ENCODE assay signal across 23 cellular contexts in genomic region chr12:122117979-122118378, GRCh38. TPM values are rescaled to one million over a fixed set of nuclear protein-coding genes. Genes with fewer than 3 reads are reported as not detected.
DNase-seq lines count a peak whose midpoint lies in the region; ATAC-seq, FAIRE-seq and TF ChIP-seq lines count a peak whose summit lies in the region.
"Had no signal": no experiment of that assay in that cellular context is flagged by ENCODE, and none has a peak within 500 bp of the region (broad histone marks: within the 10 kb centered on the region; RNA-seq: fewer than 3 reads in every experiment).

No MANE protein-coding gene starts in this region.

- H3K36me3 Mint-ChIP-seq in astrocyte (ENCODE audit: low read depth, unreplicated experiment), result peaks cover 3% of the 10 kb centered on the region
- H3K36me3 Mint-ChIP-seq: IgD-negative memory B cell had no signal

- H3K4me3 ChIP-seq in astrocyte (ENCODE audit: insufficient read depth, low read depth, low read length) (no peak overlapping the region), HepG2 (replicated peaks in 1 of 3; ENCODE audit: insufficient read depth in 1 of 3, low read depth in 2 of 3, low read length in 3 of 3) (no peak overlapping the region), sigmoid colon (no peak overlapping the region), upper lobe of right lung (no peak overlapping the region)
- H3K4me3 ChIP-seq: lower lobe of right lung had no signal

- H3K9me3 ChIP-seq in astrocyte (ENCODE audit: insufficient read depth, low read depth, low read length) (no peaks in the 10 kb centered on the region), HepG2 (ENCODE audit: low read length) (no peaks in the 10 kb centered on the region), sigmoid colon (no peaks in the 10 kb centered on the region), upper lobe of right lung (no peaks in the 10 kb centered on the region)
- H3K9me3 ChIP-seq: Caco-2, lower lobe of right lung had no signal

- H3K4me1 Mint-ChIP-seq in astrocyte (ENCODE audit: low read depth, unreplicated experiment), result peaks cover 18% of the 10 kb centered on the region

- no peak for TF ChIP-seq POLR2A in HepG2 (IDR thresholded peaks at IDR 0.05; ENCODE audit: insufficient read depth in 1 of 2, low read depth in 2 of 2, low read length in 2 of 2)
- TF ChIP-seq POLR2A in sigmoid colon (IDR thresholded peaks at IDR 0.05), result no peak
- no peak for TF ChIP-seq POLR2A in erythroblast (IDR thresholded peaks at IDR 0.05; ENCODE audit: low read length)

- H3K27ac Mint-ChIP-seq in astrocyte (ENCODE audit: unreplicated experiment), result peak overlapping the region; percentile 0
- H3K27ac Mint-ChIP-seq: IgD-negative memory B cell; T-helper 2 cell treated with Interferon-gamma antibody and Interleukin-4, amounts not matched to agents 5 μg/mL and 100 μg/mL, for 36 hours had no signal

- TF ChIP-seq EP300 in HepG2 (IDR thresholded peaks at IDR 0.05; ENCODE audit: low read depth in 2 of 2, low read length in 2 of 2) (no peak), HepG2 (CRISPR knock-in tag; IDR thresholded peaks at IDR 0.05; ENCODE audit: borderline replicate concordance) (no peak), sigmoid colon (IDR thresholded peaks at IDR 0.05) (no peak)

- WGBS in HepG2 (ENCODE audit: low lambda C conversion rate), result 83% methylated on average over 8 of the region's 8 CpGs
- 24 to 66% methylated on average over 8 of the region's 8 CpGs for WGBS in sigmoid colon, 2 donors

- CTCF ChIA-PET in HepG2 (lab: Yijun Ruan, JAX; ENCODE audit: low intra/inter-chr PET ratio, low total read pairs), result no interaction called here

- H3K4me3 Mint-ChIP-seq in astrocyte (ENCODE audit: unreplicated experiment), result no peak overlapping the region
- H3K4me3 Mint-ChIP-seq: IgD-negative memory B cell; nephron; T-helper 2 cell treated with Interferon-gamma antibody and Interleukin-4, amounts not matched to agents 5 μg/mL and 100 μg/mL, for 36 hours had no signal

- peak; percentile 2 for DNase-seq in GM10266 (ENCODE audit: extremely low spot score)
- DNase-seq in astrocyte (ENCODE audit: low read depth), result no peak
- DNase-seq in HepG2 (ENCODE audit: low spot score), result no peak
- DNase-seq in sigmoid colon, result peak; percentile 65
- no peak for DNase-seq in erythroblast (lab: John Stamatoyannopoulos, UW)
- DNase-seq in upper lobe of right lung, result no peak
- DNase-seq: activated effector memory CD4-positive, alpha-beta T cell treated with Interleukin-2 at 50 U/mL for 16 hours; Caco-2; cortex of kidney; EL; MV-4-11; NCI-H2029 treated with DMSO at 0.1 percent for 48 hours; NCI-H510A treated with DMSO at 0.1 percent for 48 hours; SIG-M5 had no signal

- POLR2A ChIA-PET in HepG2 (lab: Yijun Ruan, JAX), result no interaction called here

- no peak overlapping the region for H2AFZ ChIP-seq in astrocyte (ENCODE audit: low read depth, low read length)
- H2AFZ ChIP-seq in HepG2 (ENCODE audit: low read length), result no peak overlapping the region

- FAIRE-seq in astrocyte (lab: Jason Lieb, UNC), result no peak
- FAIRE-seq in HepG2 (lab: Jason Lieb, UNC), result no peak
- FAIRE-seq: frontal cortex had no signal

- no TSS peak for BruUV-seq in HepG2 (replicated peaks; lab: Mats Ljungman, UMichigan)

- H3K27me3 Mint-ChIP-seq in astrocyte (ENCODE audit: low read depth, unreplicated experiment), result no peaks in the 10 kb centered on the region
- H3K27me3 Mint-ChIP-seq: IgD-negative memory B cell had no signal

- TF ChIP-seq RAD21 in HepG2 (CRISPR knock-in tag; IDR thresholded peaks at IDR 0.05), result no peak

- in situ Hi-C loops in HepG2 (cut with HindIII; ENCODE audit: extremely low pct_ligation_motif_present, low pct_unique_long_range_greater_than_20kb), result no loop called here

- no peaks in the 10 kb centered on the region for H3K9me3 Mint-ChIP-seq in astrocyte (ENCODE audit: unreplicated experiment)
- H3K9me3 Mint-ChIP-seq: IgD-negative memory B cell; nephron; T-helper 2 cell treated with Interferon-gamma antibody and Interleukin-4, amounts not matched to agents 5 μg/mL and 100 μg/mL, for 36 hours had no signal

- H3K36me3 ChIP-seq in astrocyte (ENCODE audit: insufficient read depth, low read length), result no peaks in the 10 kb centered on the region
- no peaks in the 10 kb centered on the region; a peak in 1 of 5 replicates for H3K36me3 ChIP-seq in HepG2 (replicated peaks in 1 of 2; ENCODE audit: control insufficient read depth in 1 of 2, insufficient read depth in 2 of 2, low read length in 2 of 2)
- peaks cover 0 to 4% (median 0%) of the 10 kb centered on the region in 4 donors for H3K36me3 ChIP-seq in sigmoid colon
- H3K36me3 ChIP-seq in upper lobe of right lung, result peaks cover 9% of the 10 kb centered on the region

- intact Hi-C loops in HepG2 (cut with micrococcal nuclease; ENCODE audit: unreplicated experiment) (no loop called here), sigmoid colon (cut with DNase I) (no loop called here), upper lobe of right lung (cut with DNase I) (no loop called here)

- H3K27me3 ChIP-seq in astrocyte (ENCODE audit: insufficient read depth, low read length) (no peaks in the 10 kb centered on the region), HepG2 (ENCODE audit: control insufficient read depth in 1 of 2, insufficient read depth in 2 of 2, low read length in 2 of 2) (no peaks in the 10 kb centered on the region), sigmoid colon (no peaks in the 10 kb centered on the region), upper lobe of right lung (no peaks in the 10 kb centered on the region)

- H4K20me1 ChIP-seq in astrocyte (ENCODE audit: insufficient read depth, low read length) (peaks cover 33% of the 10 kb centered on the region), HepG2 (ENCODE audit: insufficient read depth, low read length) (no peaks in the 10 kb centered on the region)

- H3K79me2 ChIP-seq in astrocyte (ENCODE audit: insufficient read depth, low read length) (peaks cover 40% of the 10 kb centered on the region), HepG2 (ENCODE audit: insufficient read depth, low read length) (no peaks in the 10 kb centered on the region)

- TF ChIP-seq CTCF in GM10266 (IDR thresholded peaks at IDR 0.05; ENCODE audit: control insufficient read depth, insufficient read depth, low read depth, missing control alignments) (no peak), astrocyte (IDR thresholded peaks at IDR 0.05; ENCODE audit: insufficient read depth, low read depth, low read length) (no peak), HepG2 (CRISPR knock-in tag; IDR thresholded peaks at IDR 0.05) (no peak), sigmoid colon (IDR thresholded peaks at IDR 0.05) (no peak), upper lobe of right lung (IDR thresholded peaks at IDR 0.05) (no peak)

- H3K9ac ChIP-seq in astrocyte (ENCODE audit: low read length), result no peak overlapping the region
- H3K9ac ChIP-seq in HepG2 (ENCODE audit: insufficient read depth, low read depth, low read length), result no peak overlapping the region

- H3K4me2 ChIP-seq in astrocyte (ENCODE audit: low read length) (no peak overlapping the region), HepG2 (ENCODE audit: low read depth, low read length) (no peak overlapping the region)

- peaks cover 5% of the 10 kb centered on the region for H3K4me1 ChIP-seq in astrocyte (ENCODE audit: insufficient read depth, low read length)
- peaks cover 14% of the 10 kb centered on the region for H3K4me1 ChIP-seq in HepG2 (ENCODE audit: insufficient read depth, low read length)
- peaks cover 0 to 81% (median 65%) of the 10 kb centered on the region in 4 donors for H3K4me1 ChIP-seq in sigmoid colon
- H3K4me1 ChIP-seq in upper lobe of right lung, result peaks cover 9% of the 10 kb centered on the region

- H3K27ac ChIP-seq in astrocyte (ENCODE audit: low read depth, low read length) (no peak overlapping the region), HepG2 (ENCODE audit: extremely low read length, insufficient read depth, low read length) (no peak overlapping the region), sigmoid colon (peak overlapping the region in 3 of 4 donors; percentile 53 to 77 (median 74)), upper lobe of right lung (no peak overlapping the region)
- H3K27ac ChIP-seq: lower lobe of right lung had no signal

- ATAC-seq in HepG2 (no peak), HG03159 (IDR thresholded peaks at IDR 0.05; ENCODE audit: unreplicated experiment) (no peak), HG02571 (IDR thresholded peaks at IDR 0.05; ENCODE audit: unreplicated experiment) (no peak), upper lobe of right lung (no peak)
- ATAC-seq: activated CD4-positive, CD25-positive, alpha-beta regulatory T cell treated with anti-CD3 and anti-CD28 coated beads, Interleukin-2, amount 50 U/mL, for 24 hours had no signal

RNA-seq across cellular contexts. Expression of gene MLXIP, which starts 39.4 kb away (rescaled TPM):
- total RNA-seq in astrocyte (62.5 and 73.4 TPM in 2 replicates), HepG2 (2016; rRNA removed; fragmentation: Illumina TruSeq; extraction: Trizol) (4.4 and 5.3 TPM in 2 replicates), sigmoid colon (10 to 100 TPM; 32.9 to 87.5 (median 57.3) TPM), upper lobe of right lung (57.4 TPM)
- 23.5 and 32.3 TPM in 2 replicates for total RNA-seq in HepG2 (2016; cell fraction: cytosol; rRNA removed; fragmentation: Illumina TruSeq; extraction: Trizol; ENCODE audit: low read depth)
- 4.0 and 6.0 TPM in 2 replicates for total RNA-seq in HepG2 (2016; cell fraction: insoluble cytoplasmic fraction; rRNA removed; fragmentation: Illumina TruSeq; extraction: Trizol)
- total RNA-seq in HepG2 (2016; cell fraction: membrane; rRNA removed; fragmentation: Illumina TruSeq; extraction: Trizol), result 9.3 and 10.6 TPM in 2 replicates
- total RNA-seq in HepG2 (2016; cell fraction: nucleus; rRNA removed; fragmentation: Illumina TruSeq; extraction: Trizol), result 7.4 and 8.4 TPM in 2 replicates
- polyA plus RNA-seq in HepG2 (2011; rRNA removed) (6.3 and 6.7 TPM in 2 replicates), sigmoid colon (100 to 1,000 TPM in 1 of 3 donors, 10 to 100 TPM in 2; 15.6 to 141 (median 35.4) TPM)
- 2.2 and 2.4 TPM in 2 replicates for polyA plus RNA-seq in HepG2 (2011; cell fraction: cytosol; rRNA removed)
- polyA plus RNA-seq in HepG2 (2011; cell fraction: nucleus; rRNA removed), result 25.4 and 79.6 TPM in 2 replicates
- 10.8 and 14.9 TPM in 2 replicates for polyA plus RNA-seq in HepG2 (2012)
- 8.7 and 8.8 TPM in 2 replicates for polyA plus RNA-seq in HepG2 (2016; cell fraction: cytosol; fragmentation: Illumina TruSeq; extraction: Trizol; ENCODE audit: low read depth)
- 6.2 and 10.8 TPM in 2 replicates for polyA plus RNA-seq in HepG2 (2016; cell fraction: insoluble cytoplasmic fraction; fragmentation: Illumina TruSeq; extraction: Trizol; ENCODE audit: low read depth)
- polyA plus RNA-seq in HepG2 (2016; cell fraction: membrane; fragmentation: Illumina TruSeq; extraction: Trizol; ENCODE audit: low read depth), result 12.2 and 13.1 TPM in 2 replicates
- 23.5 and 26.5 TPM in 2 replicates for polyA plus RNA-seq in HepG2 (2016; cell fraction: nucleus; fragmentation: Illumina TruSeq; extraction: Trizol; ENCODE audit: insufficient read depth, low read depth)
- 10.1 and 18.6 TPM in 2 replicates for polyA minus RNA-seq in HepG2 (2011; rRNA and poly(A)+ RNA removed; ENCODE audit: low replicate concordance)
- 6.0 and 7.2 TPM in 2 replicates for polyA minus RNA-seq in HepG2 (2011; cell fraction: cytosol; rRNA and poly(A)+ RNA removed)
- 12.4 and 12.6 TPM in 2 replicates for polyA minus RNA-seq in HepG2 (2011; cell fraction: nucleus; rRNA and poly(A)+ RNA removed)

RNA-seq across cellular contexts. Expression of gene IL31, which starts 56.0 kb away (rescaled TPM):
- total RNA-seq in astrocyte (not detected in 2 replicates), HepG2 (2016; rRNA removed; fragmentation: Illumina TruSeq; extraction: Trizol) (not detected in 2 replicates), sigmoid colon (not detected), upper lobe of right lung (not detected)
- total RNA-seq in HepG2 (2016; cell fraction: cytosol; rRNA removed; fragmentation: Illumina TruSeq; extraction: Trizol; ENCODE audit: low read depth), result not detected in 2 replicates
- total RNA-seq in HepG2 (2016; cell fraction: insoluble cytoplasmic fraction; rRNA removed; fragmentation: Illumina TruSeq; extraction: Trizol), result not detected in 2 replicates
- not detected in 2 replicates for total RNA-seq in HepG2 (2016; cell fraction: membrane; rRNA removed; fragmentation: Illumina TruSeq; extraction: Trizol)
- total RNA-seq in HepG2 (2016; cell fraction: nucleus; rRNA removed; fragmentation: Illumina TruSeq; extraction: Trizol), result not detected in 2 replicates
- polyA plus RNA-seq in HepG2 (2011; rRNA removed) (not detected in 2 replicates), sigmoid colon (not detected)
- polyA plus RNA-seq in HepG2 (2011; cell fraction: cytosol; rRNA removed), result not detected in 2 replicates
- not detected in 2 replicates for polyA plus RNA-seq in HepG2 (2011; cell fraction: nucleus; rRNA removed)
- not detected in 2 replicates for polyA plus RNA-seq in HepG2 (2012)
- polyA plus RNA-seq in HepG2 (2016; cell fraction: cytosol; fragmentation: Illumina TruSeq; extraction: Trizol; ENCODE audit: low read depth), result not detected in 2 replicates
- polyA plus RNA-seq in HepG2 (2016; cell fraction: insoluble cytoplasmic fraction; fragmentation: Illumina TruSeq; extraction: Trizol; ENCODE audit: low read depth), result not detected in 2 replicates
- polyA plus RNA-seq in HepG2 (2016; cell fraction: membrane; fragmentation: Illumina TruSeq; extraction: Trizol; ENCODE audit: low read depth), result not detected in 2 replicates
- polyA plus RNA-seq in HepG2 (2016; cell fraction: nucleus; fragmentation: Illumina TruSeq; extraction: Trizol; ENCODE audit: insufficient read depth, low read depth), result not detected in 2 replicates
- polyA minus RNA-seq in HepG2 (2011; rRNA and poly(A)+ RNA removed; ENCODE audit: low replicate concordance), result not detected in 2 replicates
- polyA minus RNA-seq in HepG2 (2011; cell fraction: cytosol; rRNA and poly(A)+ RNA removed), result not detected in 2 replicates
- not detected in 2 replicates for polyA minus RNA-seq in HepG2 (2011; cell fraction: nucleus; rRNA and poly(A)+ RNA removed)
- total RNA-seq: aorta, Caco-2, frontal cortex, lower lobe of right lung had no signal
- polyA plus RNA-seq: aorta, IgD-negative memory B cell had no signal

Comparison
In these comparisons a context has a peak if more than half of its experiments do, and no peak if none do; other contexts are left out.
1. DNase-seq: peak in GM10266 (single experiment) and sigmoid colon (single experiment); none in astrocyte (single experiment), HepG2 (single experiment), erythroblast (0 of 2) and upper lobe of right lung (single experiment).
2. H3K27ac ChIP-seq: peak in sigmoid colon (3 of 4); none in astrocyte (single experiment), HepG2 (single experiment) and upper lobe of right lung (single experiment).